Comparison of ENCODE assay signal across 15 cellular contexts in the genomic region with DNA sequence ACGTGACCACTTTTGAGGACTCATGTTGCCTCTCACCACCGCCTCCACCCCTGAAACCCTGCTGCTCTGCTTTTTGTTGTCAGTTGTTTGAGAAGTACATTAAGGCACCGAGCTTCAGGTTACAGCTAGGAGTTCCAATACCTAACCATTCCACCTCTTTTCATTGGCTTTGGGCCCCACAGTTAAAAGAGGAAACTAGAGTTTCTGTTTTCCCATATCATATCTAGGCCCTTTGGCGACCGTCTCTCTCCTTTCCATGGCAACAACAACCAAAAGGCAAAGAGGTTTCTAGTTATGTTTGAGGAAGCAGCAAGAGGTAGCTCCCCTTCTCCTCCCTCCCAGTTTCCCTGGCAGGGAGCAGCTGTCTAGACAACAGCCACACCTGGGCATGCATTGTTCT. TPM values are rescaled to one million over a fixed set of nuclear protein-coding genes. Genes with fewer than 3 reads are reported as not detected.
DNase-seq lines count a peak whose midpoint lies in the region; ATAC-seq, FAIRE-seq and TF ChIP-seq lines count a peak whose summit lies in the region.
"Had no signal": no experiment of that assay in that cellular context is flagged by ENCODE, and none has a peak within 500 bp of the region (broad histone marks: within the 10 kb centered on the region; RNA-seq: fewer than 3 reads in every experiment).

No MANE protein-coding gene starts in this region.

- TF ChIP-seq POLR2A in H1 (IDR thresholded peaks at IDR 0.05; ENCODE audit: control extremely low read depth in 1 of 2, low read depth in 2 of 2, low read length in 2 of 2): no peak

- H3K79me2 ChIP-seq in H1 (ENCODE audit: control insufficient read depth in 1 of 2, insufficient read depth in 2 of 2, low read length in 2 of 2): no peaks in the 10 kb centered on the region

- H3K9ac ChIP-seq in H1 (replicated peaks in 1 of 4; ENCODE audit: extremely low read depth in 1 of 4, low read depth in 3 of 4, low read length in 3 of 4) (no peak overlapping the region), mesenchymal stem cell (ENCODE audit: low read length) (no peak overlapping the region)

- H3K18ac ChIP-seq in H1 (ENCODE audit: extremely low read depth, low read length) (no peak overlapping the region), mesenchymal stem cell (ENCODE audit: low read depth in 1 of 2, low read length in 2 of 2) (no peak overlapping the region)

- POLR2A ChIA-PET in H1 (lab: Charles Lee; ENCODE audit: partially characterized antibody): interaction anchor here (0.9 to 2.7 kb wide), 5 partner anchors 8 to 158 kb away, joined by 3 to 10 read pairs (median 7); partner anchors contain the start of genes PIAS3 and RBM8A

- H2BK12ac ChIP-seq in H1 (ENCODE audit: low read depth, low read length): no peak overlapping the region
- no peak overlapping the region for H2BK12ac ChIP-seq in mesenchymal stem cell (ENCODE audit: low read length in 2 of 2)

- TF ChIP-seq RAD21 in H1 (IDR thresholded peaks at IDR 0.05 in 1 of 2, conservative IDR thresholded peaks at IDR 0.05 in 1 of 2; ENCODE audit: low read depth in 2 of 2, low read length in 2 of 2): no peak

- H3K4me1 ChIP-seq in H1 (replicated peaks in 1 of 4; ENCODE audit: control insufficient read depth in 3 of 4, insufficient read depth in 4 of 4, low read length in 3 of 4) (peaks cover 0 to 10% (median 6%) of the 10 kb centered on the region in 4 experiments; a peak in 4 of 7 replicates), mesenchymal stem cell (ENCODE audit: control insufficient read depth, insufficient read depth, low read depth, low read length) (peaks cover 6% of the 10 kb centered on the region), HAP-1 (no peaks in the 10 kb centered on the region; the same call in 1 of the 2 replicates)

- H3K9me3 ChIP-seq in H1 (ENCODE audit: insufficient read depth in 2 of 2, low read depth in 1 of 2, low read length in 1 of 2): no peaks in the 10 kb centered on the region
- H3K9me3 ChIP-seq in mesenchymal stem cell (ENCODE audit: control insufficient read depth, low read length): no peaks in the 10 kb centered on the region
- H3K9me3 ChIP-seq in HAP-1: no peaks in the 10 kb centered on the region

- no peak overlapping the region for H2AK5ac ChIP-seq in H1 (ENCODE audit: low read depth, low read length)
- H2AK5ac ChIP-seq in mesenchymal stem cell (ENCODE audit: low read length, severe bottlenecking): no peak overlapping the region

- TF ChIP-seq EP300 in H1 (IDR thresholded peaks at IDR 0.05; ENCODE audit: borderline replicate concordance in 1 of 2, low read depth in 2 of 2, low read length in 2 of 2): no peak

- 51% methylated on average over 5 of the region's 5 CpGs; no CpG with 5 or more reads in 1 of the 2 experiments for WGBS in H1 (ENCODE audit: extremely low coverage in 1 of 2, insufficient coverage in 1 of 2, insufficient read length in 1 of 2, insufficient replicate concordance in 2 of 2, low coverage in 1 of 2, low lambda C conversion rate in 2 of 2, missing lambda C conversion rate in 1 of 2), 2 experiments
- 46% methylated on average over 3 of the region's 5 CpGs for WGBS in mesenchymal stem cell

- H4K8ac ChIP-seq in H1 (ENCODE audit: extremely low read depth, insufficient read depth, low read length): no peak overlapping the region
- H4K8ac ChIP-seq in mesenchymal stem cell (ENCODE audit: low read length): no peak overlapping the region

- TF ChIP-seq CTCF in H1 (IDR thresholded peaks at IDR 0.05; ENCODE audit: control extremely low read depth in 1 of 3, insufficient read depth in 1 of 3, low read depth in 1 of 3, low read length in 3 of 3): no peak

- no peak overlapping the region for H4K5ac ChIP-seq in H1 (ENCODE audit: insufficient read length, low read depth, low read length)

- peak overlapping the region; percentile 7 to 55; a peak in 2 of 4 replicates for H3K4me2 ChIP-seq in H1 (ENCODE audit: insufficient read depth in 1 of 2, low read depth in 2 of 2, low read length in 2 of 2)
- H3K4me2 ChIP-seq in mesenchymal stem cell (ENCODE audit: low read length, poor library complexity, severe bottlenecking): no peak overlapping the region

- CTCF ChIA-PET in H1 (lab: Charles Lee; ENCODE audit: partially characterized antibody): interaction anchor here (1.0 to 6.5 kb wide), 9 partner anchors 8 to 97 kb away, joined by 3 to 62 read pairs (median 4); partner anchors contain the start of gene NUDT17

- H3K36me3 ChIP-seq in H1 (ENCODE audit: control insufficient read depth in 2 of 4, insufficient read depth in 4 of 4, low read length in 3 of 4) (no peaks in the 10 kb centered on the region), mesenchymal stem cell (ENCODE audit: control insufficient read depth in 1 of 2, insufficient read depth in 2 of 2, low read depth in 1 of 2, low read length in 2 of 2) (no peaks in the 10 kb centered on the region), HAP-1 (replicated peaks) (no peaks in the 10 kb centered on the region)

- in situ Hi-C loops in HAP-1 (cut with MboI; ENCODE audit: low sequenced_read_pairs): no loop called here

- no peaks in the 10 kb centered on the region for H4K20me1 ChIP-seq in H1 (replicated peaks in 1 of 2; ENCODE audit: control insufficient read depth in 1 of 2, insufficient read depth in 2 of 2, low read length in 2 of 2)

- H3K4me3 ChIP-seq in H1 (ENCODE audit: extremely low read depth in 1 of 4, insufficient read depth in 2 of 4, low read depth in 3 of 4, low read length in 4 of 4) (no peak overlapping the region), mesenchymal stem cell (ENCODE audit: insufficient read depth in 1 of 2, low read depth in 1 of 2, low read length in 2 of 2) (no peak overlapping the region), HAP-1 (no peak overlapping the region)

- H3K23me2 ChIP-seq in H1 (ENCODE audit: low read depth, low read length): no peaks in the 10 kb centered on the region

- H3K27me3 ChIP-seq in H1 (replicated peaks in 1 of 4; ENCODE audit: control insufficient read depth in 3 of 4, extremely low read depth in 1 of 4, insufficient read depth in 3 of 4, low read length in 3 of 4): peaks cover 0 to 12% (median 8%) of the 10 kb centered on the region in 4 experiments; a peak in 6 of 7 replicates
- H3K27me3 ChIP-seq in mesenchymal stem cell (ENCODE audit: control insufficient read depth in 1 of 2, insufficient read depth in 1 of 2, low read length in 2 of 2): no peaks in the 10 kb centered on the region
- H3K27me3 ChIP-seq in HAP-1 (ENCODE audit: low read depth): peaks cover 16% of the 10 kb centered on the region

- H3K27ac ChIP-seq in H1 (ENCODE audit: low read depth, low read length) (no peak overlapping the region), mesenchymal stem cell (ENCODE audit: low read length, poor library complexity, severe bottlenecking) (no peak overlapping the region)

- no peak overlapping the region for H2BK15ac ChIP-seq in H1 (ENCODE audit: low read length)
- H2BK15ac ChIP-seq in mesenchymal stem cell (ENCODE audit: low read depth, poor library complexity, severe bottlenecking): no peak overlapping the region

- ATAC-seq in HG02973 (IDR thresholded peaks at IDR 0.05; ENCODE audit: unreplicated experiment) (no peak), left cardiac atrium (no peak)

- H2BK5ac ChIP-seq in H1 (ENCODE audit: low read depth, low read length) (no peak overlapping the region), mesenchymal stem cell (ENCODE audit: low read depth, low read length, poor library complexity, severe bottlenecking) (no peak overlapping the region)

- H2BK120ac ChIP-seq in H1 (replicated peaks; ENCODE audit: low read depth, low read length) (no peak overlapping the region), mesenchymal stem cell (ENCODE audit: low read depth, low read length) (no peak overlapping the region)

- peak; percentile 78 for DNase-seq in DMS79 (lab: John Stamatoyannopoulos, UW)
- peak; percentile 83 for DNase-seq in NCI-H1105 (lab: John Stamatoyannopoulos, UW)
- peak; percentile 99 for DNase-seq in NCI-H345 treated with DMSO at 0.1 percent for 48 hours (lab: John Stamatoyannopoulos, UW; ENCODE audit: unreplicated experiment)
- DNase-seq in H1 (ENCODE audit: low read depth in 1 of 2, low spot score in 2 of 2): no peak
- DNase-seq in mesenchymal stem cell: no peak
- DNase-seq in HAP-1 (ENCODE audit: low spot score in 2 of 2): no peak
- no peak for DNase-seq in left cardiac atrium
- DNase-seq: activated B cell treated with CpG ODN at 0.5 μM for 24 hours; activated T-cell treated with anti-CD3 and anti-CD28 coated beads, Interleukin-2, amount 50 U/mL, for 1 hour; stimulated activated CD4-positive, alpha-beta T cell treated with anti-CD3 and anti-CD28 coated beads, Interleukin-4, amount 100 ng/mL, for 1 hour; stimulated activated naive CD4-positive, alpha-beta T cell had no signal

- no peak overlapping the region for H3K56ac ChIP-seq in H1 (replicated peaks; ENCODE audit: insufficient read length, low read depth, low read length)

- H2AFZ ChIP-seq in H1 (ENCODE audit: low read length) (peak overlapping the region; percentile 75; the same call in 1 of the 2 replicates), mesenchymal stem cell (ENCODE audit: low read depth, low read length) (no peak overlapping the region)

- H3K4ac ChIP-seq in H1 (replicated peaks; ENCODE audit: insufficient read length, low read depth, low read length): no peak overlapping the region
- no peak overlapping the region for H3K4ac ChIP-seq in mesenchymal stem cell (ENCODE audit: low read depth in 1 of 2, low read length in 2 of 2)

- H3K14ac ChIP-seq in H1 (ENCODE audit: insufficient read length) (no peak overlapping the region), mesenchymal stem cell (ENCODE audit: low read length in 2 of 2) (peak overlapping the region in 1 of 2 experiments; percentile 20)

- intact Hi-C loops in left cardiac atrium (cut with DNase I): no loop called here

- no peak overlapping the region for H2BK20ac ChIP-seq in H1 (ENCODE audit: low read length)

- FAIRE-seq in H1 (lab: Jason Lieb, UNC): no peak
- FAIRE-seq: colon had no signal

- H3K79me1 ChIP-seq in H1 (ENCODE audit: low read depth, low read length) (no peaks in the 10 kb centered on the region), mesenchymal stem cell (replicated peaks; ENCODE audit: low read length, poor library complexity, severe bottlenecking) (no peaks in the 10 kb centered on the region)

- H4K91ac ChIP-seq in H1 (replicated peaks; ENCODE audit: insufficient read length, low read length) (no peak overlapping the region), mesenchymal stem cell (ENCODE audit: low read length) (no peak overlapping the region)

- H3K23ac ChIP-seq in H1 (ENCODE audit: insufficient read length) (no peak overlapping the region), mesenchymal stem cell (ENCODE audit: low read length in 2 of 2) (no peak overlapping the region)

RNA-seq across cellular contexts. Expression of gene ANKRD35, which starts 5.9 kb away (rescaled TPM):
- 2.2 and 3.0 TPM in 2 replicates for total RNA-seq in H1 (2021; fragmentation: NEBNext Ultra II Directional; extraction: Animal tissue kit (Norgen Biotek cat#: 25700))
- polyA plus RNA-seq in H1 (2011; rRNA removed): 1.4 and 1.6 TPM in 2 replicates
- 2.3 TPM for polyA plus RNA-seq in H1 (2011; cell fraction: cytosol; rRNA removed)
- 1.1 TPM for polyA plus RNA-seq in H1 (2011; cell fraction: nucleus; rRNA removed)
- polyA plus RNA-seq in H1 (2012, experiment 1 of 2): 2.7 to 4.6 TPM (median 3.3 TPM) in 4 replicates
- polyA plus RNA-seq in H1 (2012, experiment 2 of 2): 1.1 TPM
- 1.5 TPM for polyA plus RNA-seq in H1 (2013, experiment 1 of 2)
- 1.2 TPM for polyA plus RNA-seq in H1 (2013, experiment 2 of 2)
- 0.28 and 0.54 TPM in 2 replicates for polyA minus RNA-seq in H1 (2011; rRNA and poly(A)+ RNA removed)
- 1.5 TPM for polyA minus RNA-seq in H1 (2011; cell fraction: cytosol; rRNA and poly(A)+ RNA removed)
- polyA minus RNA-seq in H1 (2011; cell fraction: nucleus; rRNA and poly(A)+ RNA removed): 0.90 TPM
- 0.66 TPM for polyA plus RNA-seq in mesenchymal stem cell (2013, experiment 1 of 2)
- 0.67 TPM for polyA plus RNA-seq in mesenchymal stem cell (2013, experiment 2 of 2)
- 1 to 10 TPM; 1.5 to 2.0 TPM for total RNA-seq in left cardiac atrium
- total RNA-seq: activated B cell treated with CpG ODN at 0.5 μM for 24 hours, Daoy, NCI-H460 had no signal

RNA-seq across cellular contexts. Expression of gene PIAS3, which starts 20.9 kb away (rescaled TPM):
- 36.7 and 40.7 TPM in 2 replicates for total RNA-seq in H1 (2021; fragmentation: NEBNext Ultra II Directional; extraction: Animal tissue kit (Norgen Biotek cat#: 25700))
- polyA plus RNA-seq in H1 (2011; rRNA removed): 49.9 and 73.8 TPM in 2 replicates
- polyA plus RNA-seq in H1 (2011; cell fraction: cytosol; rRNA removed): 28.8 TPM
- 99.2 TPM for polyA plus RNA-seq in H1 (2011; cell fraction: nucleus; rRNA removed)
- polyA plus RNA-seq in H1 (2012, experiment 1 of 2): 40.5 to 52.2 TPM (median 46.3 TPM) in 4 replicates
- polyA plus RNA-seq in H1 (2012, experiment 2 of 2): 44.2 TPM
- polyA plus RNA-seq in H1 (2013, experiment 1 of 2): 40.9 TPM
- polyA plus RNA-seq in H1 (2013, experiment 2 of 2): 39.1 TPM
- polyA minus RNA-seq in H1 (2011; rRNA and poly(A)+ RNA removed): 20.0 and 23.6 TPM in 2 replicates
- 24.3 TPM for polyA minus RNA-seq in H1 (2011; cell fraction: cytosol; rRNA and poly(A)+ RNA removed)
- polyA minus RNA-seq in H1 (2011; cell fraction: nucleus; rRNA and poly(A)+ RNA removed): 34.7 TPM
- polyA plus RNA-seq in mesenchymal stem cell (2013, experiment 1 of 2): 70.7 TPM
- polyA plus RNA-seq in mesenchymal stem cell (2013, experiment 2 of 2): 66.4 TPM
- total RNA-seq in left cardiac atrium: 10 to 100 TPM; 15.0 to 17.1 TPM

RNA-seq across cellular contexts. Expression of gene ITGA10, which starts 30.1 kb away (rescaled TPM):
- total RNA-seq in H1 (2021; fragmentation: NEBNext Ultra II Directional; extraction: Animal tissue kit (Norgen Biotek cat#: 25700)): 0.45 and 0.48 TPM in 2 replicates
- polyA plus RNA-seq in H1 (2011; rRNA removed): 0.09 and 0.11 TPM in 2 replicates
- polyA plus RNA-seq in H1 (2011; cell fraction: cytosol; rRNA removed): 0.10 TPM
- polyA plus RNA-seq in H1 (2011; cell fraction: nucleus; rRNA removed): 0.19 TPM
- polyA plus RNA-seq in H1 (2012, experiment 1 of 2): 0.10 to 0.16 TPM (median 0.11 TPM) in 3 of 4 replicates, not detected in the other
- 0.12 TPM for polyA plus RNA-seq in H1 (2012, experiment 2 of 2)
- 0.06 TPM for polyA plus RNA-seq in H1 (2013, experiment 1 of 2)
- polyA plus RNA-seq in H1 (2013, experiment 2 of 2): 0.11 TPM
- polyA minus RNA-seq in H1 (2011; rRNA and poly(A)+ RNA removed): 0.06 and 0.32 TPM in 2 replicates
- polyA minus RNA-seq in H1 (2011; cell fraction: cytosol; rRNA and poly(A)+ RNA removed): not detected
- 0.40 TPM for polyA minus RNA-seq in H1 (2011; cell fraction: nucleus; rRNA and poly(A)+ RNA removed)
- polyA plus RNA-seq in mesenchymal stem cell (2013, experiment 1 of 2): 2.1 TPM
- 1.7 TPM for polyA plus RNA-seq in mesenchymal stem cell (2013, experiment 2 of 2)
- 10 to 100 TPM in 1 of 2 donors, 1 to 10 TPM in 1; 2.2 to 13.4 TPM for total RNA-seq in left cardiac atrium

RNA-seq across cellular contexts. Expression of gene NUDT17, which starts 34.3 kb away (rescaled TPM):
- 2.7 and 2.8 TPM in 2 replicates for total RNA-seq in H1 (2021; fragmentation: NEBNext Ultra II Directional; extraction: Animal tissue kit (Norgen Biotek cat#: 25700))
- 4.1 and 5.1 TPM in 2 replicates for polyA plus RNA-seq in H1 (2011; rRNA removed)
- 5.5 TPM for polyA plus RNA-seq in H1 (2011; cell fraction: cytosol; rRNA removed)
- 6.3 TPM for polyA plus RNA-seq in H1 (2011; cell fraction: nucleus; rRNA removed)
- polyA plus RNA-seq in H1 (2012, experiment 1 of 2): 2.5 to 3.7 TPM (median 3.2 TPM) in 4 replicates
- 8.8 TPM for polyA plus RNA-seq in H1 (2012, experiment 2 of 2)
- polyA plus RNA-seq in H1 (2013, experiment 1 of 2): 2.4 TPM
- polyA plus RNA-seq in H1 (2013, experiment 2 of 2): 2.2 TPM
- polyA minus RNA-seq in H1 (2011; rRNA and poly(A)+ RNA removed): 1.3 and 2.0 TPM in 2 replicates
- polyA minus RNA-seq in H1 (2011; cell fraction: cytosol; rRNA and poly(A)+ RNA removed): 1.0 TPM
- polyA minus RNA-seq in H1 (2011; cell fraction: nucleus; rRNA and poly(A)+ RNA removed): 1.2 TPM
- 4.0 TPM for polyA plus RNA-seq in mesenchymal stem cell (2013, experiment 1 of 2)
- polyA plus RNA-seq in mesenchymal stem cell (2013, experiment 2 of 2): 4.3 TPM
- 1 to 10 TPM; 3.6 to 3.7 TPM for total RNA-seq in left cardiac atrium

RNA-seq across cellular contexts. Expression of gene PEX11B, which starts 38.7 kb away (rescaled TPM):
- total RNA-seq in H1 (2021; fragmentation: NEBNext Ultra II Directional; extraction: Animal tissue kit (Norgen Biotek cat#: 25700)): 8.1 and 9.1 TPM in 2 replicates
- 11.0 and 15.1 TPM in 2 replicates for polyA plus RNA-seq in H1 (2011; rRNA removed)
- polyA plus RNA-seq in H1 (2011; cell fraction: cytosol; rRNA removed): 16.1 TPM
- 8.0 TPM for polyA plus RNA-seq in H1 (2011; cell fraction: nucleus; rRNA removed)
- 8.3 to 11.9 TPM (median 10.0 TPM) in 4 replicates for polyA plus RNA-seq in H1 (2012, experiment 1 of 2)
- 7.0 TPM for polyA plus RNA-seq in H1 (2012, experiment 2 of 2)
- polyA plus RNA-seq in H1 (2013, experiment 1 of 2): 9.0 TPM
- 9.2 TPM for polyA plus RNA-seq in H1 (2013, experiment 2 of 2)
- polyA minus RNA-seq in H1 (2011; rRNA and poly(A)+ RNA removed): 9.0 and 12.4 TPM in 2 replicates
- polyA minus RNA-seq in H1 (2011; cell fraction: cytosol; rRNA and poly(A)+ RNA removed): 15.9 TPM
- polyA minus RNA-seq in H1 (2011; cell fraction: nucleus; rRNA and poly(A)+ RNA removed): 2.7 TPM
- polyA plus RNA-seq in mesenchymal stem cell (2013, experiment 1 of 2): 30.6 TPM
- 30.5 TPM for polyA plus RNA-seq in mesenchymal stem cell (2013, experiment 2 of 2)
- 10 to 100 TPM; 19.0 to 20.3 TPM for total RNA-seq in left cardiac atrium

Comparison
In these comparisons a context has a peak if more than half of its experiments do, and no peak if none do; other contexts are left out.
1. DNase-seq: peak in DMS79 (single experiment), NCI-H1105 (single experiment) and NCI-H345 treated with DMSO at 0.1 percent for 48 hours (single experiment); none in H1 (0 of 2), mesenchymal stem cell (single experiment), HAP-1 (0 of 2) and left cardiac atrium (single experiment).